Comparison of ENCODE assay signal across 9 cellular contexts in genomic region chr16:68396481-68396880, GRCh38. TPM values are rescaled to one million over a fixed set of nuclear protein-coding genes. Genes with fewer than 3 reads are reported as not detected.
DNase-seq lines count a peak whose midpoint lies in the region; ATAC-seq and TF ChIP-seq lines count a peak whose summit lies in the region.
"Had no signal": no experiment of that assay in that cellular context is flagged by ENCODE, and none has a peak within 500 bp of the region (broad histone marks: within the 10 kb centered on the region; RNA-seq: fewer than 3 reads in every experiment).

No MANE protein-coding gene starts in this region.

- no peak overlapping the region for H3K4me3 ChIP-seq in AG10803 (ENCODE audit: low read length)
- no peak overlapping the region for H3K4me3 ChIP-seq in breast epithelium
- H3K4me3 ChIP-seq in mucosa of descending colon = no peak overlapping the region
- no peak overlapping the region for H3K4me3 ChIP-seq in tibial nerve

- H3K4me3 Mint-ChIP-seq in T-cell = no peak overlapping the region

- peak; percentile 58 for DNase-seq in AG10803 (ENCODE audit: low read depth)
- DNase-seq in GM13976 (ENCODE audit: low spot score) = no peak
- peak; percentile 19 to 66 (median 50) for DNase-seq in T-cell
- DNase-seq in breast epithelium (ENCODE audit: low spot score in 2 of 2) = peak in 1 of 2 donors; percentile 24
- DNase-seq in mucosa of descending colon = peak in 2 of 3 donors; percentile 68 to 80
- no peak for DNase-seq in tibial nerve (ENCODE audit: low spot score in 2 of 2)
- no peak for DNase-seq in NCI-H187 (lab: John Stamatoyannopoulos, UW)
- DNase-seq: naive B cell had no signal

- POLR2A ChIA-PET in T-cell (lab: Charles Lee) = interaction anchor here in 1 of 2 donors (0.5 kb wide), 1 partner anchor 61 kb away, joined by 10 read pairs; no protein-coding TSS in a partner anchor

- no peaks in the 10 kb centered on the region for H3K36me3 Mint-ChIP-seq in T-cell
- H3K36me3 Mint-ChIP-seq: naive B cell had no signal

- H3K27me3 ChIP-seq in breast epithelium (no peaks in the 10 kb centered on the region), tibial nerve (no peaks in the 10 kb centered on the region)

- no peaks in the 10 kb centered on the region for H3K27me3 Mint-ChIP-seq in T-cell

- H3K9me3 Mint-ChIP-seq in T-cell = no peaks in the 10 kb centered on the region
- H3K9me3 Mint-ChIP-seq: naive B cell had no signal

- H3K27ac Mint-ChIP-seq in T-cell = peak overlapping the region; percentile 31 to 44

- TF ChIP-seq EP300 in tibial nerve (IDR thresholded peaks at IDR 0.05) = no peak

- H3K9me3 ChIP-seq in breast epithelium (no peaks in the 10 kb centered on the region), mucosa of descending colon (no peaks in the 10 kb centered on the region), tibial nerve (no peaks in the 10 kb centered on the region)

- TF ChIP-seq POLR2A in breast epithelium (IDR thresholded peaks at IDR 0.05) (no peak), tibial nerve (IDR thresholded peaks at IDR 0.05) (no peak)

- H3K4me1 Mint-ChIP-seq in T-cell = peaks cover 22 to 29% (median 25%) of the 10 kb centered on the region in 3 donors
- H3K4me1 Mint-ChIP-seq: naive B cell had no signal

- H3K36me3 ChIP-seq in breast epithelium = no peaks in the 10 kb centered on the region
- H3K36me3 ChIP-seq in mucosa of descending colon (ENCODE audit: low read depth) = no peaks in the 10 kb centered on the region
- no peaks in the 10 kb centered on the region for H3K36me3 ChIP-seq in tibial nerve

- TF ChIP-seq CTCF in AG10803 (conservative IDR thresholded peaks at IDR 0.05; ENCODE audit: low read length) (peak; percentile 80), GM13976 (IDR thresholded peaks at IDR 0.05; ENCODE audit: borderline replicate concordance, control extremely low read depth, extremely low read depth, insufficient read depth, missing control alignments) (peak; percentile 24), breast epithelium (IDR thresholded peaks at IDR 0.05) (peak; percentile 45 to 80 (median 77)), mucosa of descending colon (IDR thresholded peaks at IDR 0.05) (peak; percentile 27), tibial nerve (IDR thresholded peaks at IDR 0.05) (peak in 4 of 5 experiments; percentile 18 to 45 (median 38))

- CTCF ChIA-PET in T-cell (lab: Charles Lee) = interaction anchor here (0.5 to 3.8 kb wide), 16 partner anchors 9 to 131 kb away, joined by 3 to 29 read pairs (median 4); partner anchors contain the start of gene SMPD3 (in 1 of the 2)

- H3K27ac ChIP-seq in breast epithelium (no peak overlapping the region), tibial nerve (no peak overlapping the region)

- ATAC-seq in T-cell (replicated peaks in 1 of 4) (peak; percentile 66 to 78 (median 74)), mucosa of descending colon (peak; percentile 90), HG03025 (IDR thresholded peaks at IDR 0.05; ENCODE audit: low FRiP score, unreplicated experiment) (no peak)

- in situ Hi-C loops in GM13976 (cut with MboI; ENCODE audit: low sequenced_read_pairs, unreplicated experiment) = no loop called here

- intact Hi-C loops in breast epithelium (cut with DNase I; ENCODE audit: low total_unique reads) = no loop called here
- intact Hi-C loops in mucosa of descending colon (cut with DNase I, micrococcal nuclease) = no loop called here

- H3K4me1 ChIP-seq in breast epithelium (no peaks in the 10 kb centered on the region), mucosa of descending colon (ENCODE audit: low read depth) (peaks cover 6% of the 10 kb centered on the region), tibial nerve (no peaks in the 10 kb centered on the region)

- 18 to 28% methylated on average over 6 of the region's 6 CpGs for WGBS in tibial nerve, 2 donors

RNA-seq across cellular contexts. Expression of gene SMPD3, which starts 51.8 kb away (rescaled TPM):
- 1 to 10 TPM in 4 of 5 donors, under 1 TPM in 1; 0.93 to 2.3 (median 1.7) TPM for total RNA-seq in T-cell
- total RNA-seq in breast epithelium = 10 to 100 TPM in 1 of 3 donors, 1 to 10 TPM in 1, under 1 TPM in 1; under 0.01 to 15.4 (median 2.9) TPM
- total RNA-seq in mucosa of descending colon = 10 to 100 TPM; 31.8 to 82.7 (median 62.3) TPM
- 1 to 10 TPM in 1 of 4 donors, under 1 TPM in 3; 0.20 to 3.3 (median 0.63) TPM for total RNA-seq in tibial nerve

Comparison
In these comparisons a context has a peak if more than half of its experiments do, and no peak if none do; other contexts are left out.
1. DNase-seq: peak in AG10803 (single experiment), T-cell (34 of 34) and mucosa of descending colon (2 of 3); none in GM13976 (single experiment), tibial nerve (0 of 2) and NCI-H187 (0 of 2).
2. CTCF ChIP-seq: peak in every context shown above with its lines; median percentile 80 in AG10803; 77 in breast epithelium; 38 in tibial nerve; 27 in mucosa of descending colon; 24 in GM13976.